Comparison of ENCODE assay signal across 3 cellular contexts in genomic region chr4:174746710-174747109, GRCh38.
TF ChIP-seq lines count a peak whose summit lies in the region.

No MANE protein-coding gene starts in this region.

TF ChIP-seq in HepG2, 621 proteins besides CTCF, POLR2A, EP300 and RAD21 (continued from another document):
- TF ChIP-seq ZBTB40 (IDR thresholded peaks at IDR 0.05) (peak; percentile 88), ZBTB40 (CRISPR knock-in tag; IDR thresholded peaks at IDR 0.05) (no peak)

TF ChIP-seq in HEK293T, 16 proteins besides CTCF, POLR2A, EP300 and RAD21 (continued from another document):
- TF ChIP-seq PKNOX1 (IDR thresholded peaks at IDR 0.05) = no peak
- no peak for TF ChIP-seq FOXK2 (IDR thresholded peaks at IDR 0.05)
- no peak for TF ChIP-seq SP1 (IDR thresholded peaks at IDR 0.05)
- peak; percentile 79 for TF ChIP-seq ELF4 (IDR thresholded peaks at IDR 0.05)

TF ChIP-seq in K562, 482 proteins besides CTCF, POLR2A, EP300 and RAD21 (continued from another document):
- TF ChIP-seq ZBTB40 (IDR thresholded peaks at IDR 0.05) (0 out of 2 replicates have a peak, but pooled peaks have one; percentile 13), ZBTB40 (CRISPR knock-in tag; IDR thresholded peaks at IDR 0.05) (no peak)
TF ChIP-seq in K562: peak in this region for 1.
